In the genomic region with DNA sequence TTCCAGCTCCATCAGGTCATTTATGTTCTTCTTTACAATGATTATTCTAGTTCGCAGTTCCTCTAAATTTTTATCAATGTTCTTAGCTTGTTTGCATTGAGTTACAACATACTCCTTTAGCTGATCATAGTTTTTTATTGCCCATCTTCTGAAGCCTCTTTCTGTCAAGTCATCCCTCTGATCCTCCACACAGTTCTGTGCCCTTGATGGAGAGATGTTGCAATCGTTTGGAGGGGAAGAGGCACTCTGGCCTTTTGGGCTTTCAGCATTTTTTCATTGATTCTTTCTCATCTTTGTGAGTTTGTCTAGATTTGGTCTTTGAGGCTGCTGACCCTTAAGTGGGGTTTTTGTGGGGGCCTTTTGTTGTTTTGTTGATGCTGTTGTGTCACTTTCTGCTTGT, we compare ENCODE assay signal across 18 cellular contexts.
"Had no signal": no experiment of that assay in that cellular context is flagged by ENCODE, and none has a peak within 500 bp of the region (broad histone marks: within the 10 kb centered on the region; RNA-seq: fewer than 3 reads in every experiment).

No MANE protein-coding gene starts in this region.

- ATAC-seq: body of pancreas; heart right ventricle; naive thymus-derived CD4-positive, alpha-beta T cell; stimulated activated naive B cell treated with anti-CD40 and anti-IgM and Interleukin-4, amounts not matched to agents 10 μg/mL and 1 μg/mL and 100 μg/mL, for 72 hours had no signal

- DNase-seq: activated CD4-positive, alpha-beta memory T cell treated with anti-CD3 and anti-CD28 coated beads for 36 hours; activated CD4-positive, alpha-beta T cell treated with anti-CD3 and anti-CD28 coated beads, Interleukin-2, amount 10 ng/mL, durations not matched to agents 24 days and 14 days; activated CD4-positive, CD25-positive, alpha-beta regulatory T cell treated with anti-CD3 and anti-CD28 coated beads, Interleukin-2, amount 50 U/mL, for 72 hours; activated CD8-positive, alpha-beta memory T cell treated with anti-CD3 and anti-CD28 coated beads, Interleukin-2, amount 50 U/mL, for 4 hours; activated effector memory CD4-positive, alpha-beta T cell treated with anti-CD3 and anti-CD28 coated beads, Interleukin-2, amount 50 U/mL, for 16 hours; activated naive CD4-positive, alpha-beta T cell treated with anti-CD3 and anti-CD28 coated beads for 36 hours; activated naive CD8-positive, alpha-beta T cell treated with anti-CD3 and anti-CD28 coated beads for 36 hours; activated T-cell treated with anti-CD3 and anti-CD28 coated beads, Interleukin-2, amount 50 U/mL, for 1 hour; body of pancreas; dermis blood vessel endothelial cell; effector CD4-positive, alpha-beta T cell; foreskin melanocyte; heart right ventricle; naive thymus-derived CD4-positive, alpha-beta T cell; ovary; stimulated activated CD4-positive, alpha-beta T cell treated with anti-CD3 and anti-CD28 coated beads, Interleukin-15, amount 100 ng/mL, for 24 hours; stimulated activated CD4-positive, alpha-beta T cell treated with anti-CD3 and anti-CD28 coated beads, Interleukin-2, amount 100 ng/mL, for 24 hours; stimulated activated naive B cell treated with anti-CD40 and anti-IgM and Interleukin-4, amounts not matched to agents 10 μg/mL and 1 μg/mL and 100 μg/mL, for 72 hours had no signal
